In the genomic region with DNA sequence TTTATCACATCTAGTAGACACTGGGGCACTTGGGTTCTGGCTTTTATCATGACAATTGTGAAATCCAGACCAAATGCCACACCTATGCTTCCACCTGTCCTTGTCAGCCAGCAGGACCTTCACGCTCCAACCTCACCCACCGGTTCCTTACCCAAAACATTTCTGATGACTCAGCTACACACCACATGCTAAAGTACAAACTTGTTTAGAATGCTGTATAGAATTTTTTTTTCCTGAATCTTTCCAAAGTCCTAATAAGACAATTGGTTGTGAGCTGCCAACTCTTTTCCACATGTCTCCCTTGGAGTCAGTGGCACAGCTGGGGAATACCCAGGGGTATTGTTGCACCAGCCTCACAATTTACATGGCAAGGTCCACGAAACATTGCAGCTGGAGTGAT, we compare ENCODE assay signal across 1 cellular context.
TF ChIP-seq lines count a peak whose summit lies in the region.

No MANE protein-coding gene starts in this region.

TF ChIP-seq in IMR-90, 13 proteins besides CTCF, POLR2A, EP300 and RAD21:
- TF ChIP-seq CEBPB (IDR thresholded peaks at IDR 0.05; ENCODE audit: low read depth, low read length): no peak
- TF ChIP-seq MAFK (IDR thresholded peaks at IDR 0.05; ENCODE audit: low read depth, low read length): peak; percentile 57; the same call in 1 of the 2 replicates
